Comparison of ENCODE assay signal across 9 cellular contexts in genomic region chr1:35448344-35448801, GRCh38.
A peak's percentile ranks its signal among the peaks of the same experiment; 100 is the strongest.
DNase-seq lines count a peak whose midpoint lies in the region; ATAC-seq, FAIRE-seq and TF ChIP-seq lines count a peak whose summit lies in the region.
"Had no signal": no experiment of that assay in that cellular context is flagged by ENCODE, and none has a peak within 500 bp of the region (broad histone marks: within the 10 kb centered on the region; RNA-seq: fewer than 3 reads in every experiment).

No MANE protein-coding gene starts in this region.

- DNase-seq in Right ventricle myocardium superior = no peak
- DNase-seq in Right ventricle myocardium inferior (ENCODE audit: missing footprints) = no peak
- no peak for DNase-seq in K562 (ENCODE audit: extremely low read depth in 1 of 4, low spot score in 3 of 4)
- DNase-seq in kidney epithelial cell (ENCODE audit: low read depth) = peak; percentile 51
- no peak for DNase-seq in vagina (ENCODE audit: extremely low spot score in 2 of 2)
- no peak for DNase-seq in NCI-H82 (lab: John Stamatoyannopoulos, UW)
- no peak for DNase-seq in neuronal stem cell (ENCODE audit: low spot score)
- no peak for DNase-seq in activated naive CD4-positive, alpha-beta T cell treated with anti-CD3 and anti-CD28 coated beads for 36 hours

- no peak overlapping the region for H3K4ac ChIP-seq in neuronal stem cell (ENCODE audit: low read length)

- no peak overlapping the region for H2BK120ac ChIP-seq in neuronal stem cell (ENCODE audit: low read depth, low read length)

- BruUV-seq in K562 (replicated peaks; lab: Mats Ljungman, UMichigan) = no TSS peak

- H4K8ac ChIP-seq in neuronal stem cell (ENCODE audit: low read depth, low read length) = no peak overlapping the region

- no peaks in the 10 kb centered on the region for H3K4me1 ChIP-seq in K562 (replicated peaks in 1 of 2; ENCODE audit: control insufficient read depth in 2 of 2, insufficient read depth in 2 of 2, low read length in 2 of 2)
- H3K4me1 ChIP-seq in vagina = peaks cover 29% of the 10 kb centered on the region
- no peaks in the 10 kb centered on the region for H3K4me1 ChIP-seq in neuronal stem cell (ENCODE audit: control insufficient read depth in 2 of 2, insufficient read depth in 1 of 2, low read depth in 1 of 2, low read length in 2 of 2)

- ATAC-seq in Right ventricle myocardium superior (ENCODE audit: poor library complexity) = peak; percentile 18
- no peak for ATAC-seq in Right ventricle myocardium inferior
- ATAC-seq in K562 = no peak

- TF ChIP-seq POLR2A in K562 (conservative IDR thresholded peaks at IDR 0.05) (no peak), vagina (IDR thresholded peaks at IDR 0.05) (no peak)

- H3K36me3 Mint-ChIP-seq in activated naive CD4-positive, alpha-beta T cell treated with anti-CD3 and anti-CD28 coated beads for 36 hours (ENCODE audit: low read depth) = peaks cover 6% of the 10 kb centered on the region

- no peak overlapping the region for H3K23ac ChIP-seq in neuronal stem cell (ENCODE audit: low read depth, low read length, poor library complexity)

- 70% methylated on average over 3 of the region's 3 CpGs for WGBS in K562 (ENCODE audit: insufficient coverage, low coverage, missing lambda C conversion rate)
- WGBS in neuronal stem cell (ENCODE audit: extremely low coverage in 2 of 2, insufficient read length in 2 of 2, insufficient replicate concordance in 1 of 2), 2 donors = no CpG with 5 or more reads among the region's 3 CpGs

- no peak overlapping the region for H3K27ac Mint-ChIP-seq in activated naive CD4-positive, alpha-beta T cell treated with anti-CD3 and anti-CD28 coated beads for 36 hours

- no peak overlapping the region for H2BK12ac ChIP-seq in neuronal stem cell (ENCODE audit: low read length)

- H3K79me1 ChIP-seq in neuronal stem cell (ENCODE audit: low read depth, low read length) = no peaks in the 10 kb centered on the region

- H3K9me3 ChIP-seq in K562 (replicated peaks; ENCODE audit: control insufficient read depth, insufficient read depth, low read depth, low read length) (no peaks in the 10 kb centered on the region), vagina (no peaks in the 10 kb centered on the region), neuronal stem cell (replicated peaks in 1 of 2; ENCODE audit: control insufficient read depth in 2 of 2, insufficient read depth in 1 of 2, low read depth in 1 of 2, low read length in 2 of 2) (no peaks in the 10 kb centered on the region)
- H3K9me3 ChIP-seq: BLaER1 had no signal

- intact Hi-C loops in Right ventricle myocardium superior (cut with DNase I) (no loop called here), Right ventricle myocardium inferior (cut with DNase I) (no loop called here), K562 (cut with micrococcal nuclease) (no loop called here), vagina (cut with DNase I) (no loop called here)
- intact Hi-C loops in activated naive CD4-positive, alpha-beta T cell treated with anti-CD3 and anti-CD28 coated beads for 36 hours (cut with micrococcal nuclease) = loop anchor here (10.0 kb wide), 1 partner anchor 584 kb away; no protein-coding TSS in a partner anchor

- no peak overlapping the region for H2AK5ac ChIP-seq in neuronal stem cell (ENCODE audit: low read depth, low read length)

- no peak overlapping the region for H4K91ac ChIP-seq in neuronal stem cell (ENCODE audit: low read depth, low read length, poor library complexity)

- H3K4me3 Mint-ChIP-seq in activated naive CD4-positive, alpha-beta T cell treated with anti-CD3 and anti-CD28 coated beads for 36 hours = no peak overlapping the region

- H3K27me3 Mint-ChIP-seq in activated naive CD4-positive, alpha-beta T cell treated with anti-CD3 and anti-CD28 coated beads for 36 hours (ENCODE audit: low read depth) = no peaks in the 10 kb centered on the region

- CTCF ChIA-PET in K562 (lab: Yijun Ruan, JAX; ENCODE audit: low intra/inter-chr PET ratio) = no interaction called here
- CTCF ChIA-PET in activated naive CD4-positive, alpha-beta T cell treated with anti-CD3 and anti-CD28 coated beads for 36 hours (lab: Charles Lee) = interaction anchor here (1.2 to 9.4 kb wide), 6 partner anchors 10 to 247 kb away, joined by 3 to 147 read pairs (median 48); partner anchors contain the start of genes KIAA0319L and NCDN

- no peak overlapping the region for H2BK15ac ChIP-seq in neuronal stem cell (ENCODE audit: low read length)

- H3K79me2 ChIP-seq in K562 (ENCODE audit: control insufficient read depth, insufficient read depth, low read length) = no peaks in the 10 kb centered on the region

- H2AFZ ChIP-seq in K562 (ENCODE audit: low read depth, low read length) (no peak overlapping the region), neuronal stem cell (ENCODE audit: low read length) (no peak overlapping the region)

- no peak overlapping the region for H3K4me3 ChIP-seq in K562
- no peak overlapping the region for H3K4me3 ChIP-seq in kidney epithelial cell (ENCODE audit: low read depth, low read length)
- H3K4me3 ChIP-seq in vagina = no peak overlapping the region
- H3K4me3 ChIP-seq in neuronal stem cell (ENCODE audit: low read length in 2 of 2) = no peak overlapping the region
- H3K4me3 ChIP-seq: BLaER1 had no signal

- no peak overlapping the region for H3K18ac ChIP-seq in neuronal stem cell (ENCODE audit: low read length)

- TF ChIP-seq EP300 in K562 (IDR thresholded peaks at IDR 0.05; ENCODE audit: low read length) = no peak

- H3K36me3 ChIP-seq in K562 (ENCODE audit: control insufficient read depth, insufficient read depth, low read length) = peaks cover 89% of the 10 kb centered on the region
- peaks cover 3% of the 10 kb centered on the region for H3K36me3 ChIP-seq in kidney epithelial cell (ENCODE audit: control insufficient read depth, insufficient read depth, low read length)
- peaks cover 0 to 30% of the 10 kb centered on the region in 2 donors for H3K36me3 ChIP-seq in vagina
- peaks cover 26 to 94% of the 10 kb centered on the region in 2 donors for H3K36me3 ChIP-seq in neuronal stem cell (replicated peaks in 1 of 2; ENCODE audit: control insufficient read depth in 2 of 2, insufficient read depth in 2 of 2, low read length in 2 of 2)

- H3K9me3 Mint-ChIP-seq in activated naive CD4-positive, alpha-beta T cell treated with anti-CD3 and anti-CD28 coated beads for 36 hours = no peaks in the 10 kb centered on the region

- POLR2A ChIA-PET in K562 (lab: Yijun Ruan, JAX) = interaction anchor here (0.6 to 1.2 kb wide), 3 partner anchors 87 to 286 kb away, joined by 3 read pairs; no protein-coding TSS in a partner anchor

- no peak overlapping the region for H2BK5ac ChIP-seq in neuronal stem cell (ENCODE audit: low read length)

- H3K4me1 Mint-ChIP-seq in activated naive CD4-positive, alpha-beta T cell treated with anti-CD3 and anti-CD28 coated beads for 36 hours (ENCODE audit: low read depth) = peaks cover 29% of the 10 kb centered on the region

- H3K4me2 ChIP-seq in K562 (ENCODE audit: insufficient read depth, low read length) (no peak overlapping the region), neuronal stem cell (ENCODE audit: insufficient read depth, low read length, poor library complexity, severe bottlenecking) (no peak overlapping the region)
- H3K4me2 ChIP-seq: BLaER1 had no signal

- H3K9ac ChIP-seq in K562 (ENCODE audit: insufficient read depth in 1 of 2, low read depth in 2 of 2, low read length in 2 of 2) (no peak overlapping the region), neuronal stem cell (ENCODE audit: low read depth, low read length, poor library complexity) (no peak overlapping the region)
- H3K9ac ChIP-seq: BLaER1 had no signal

- in situ Hi-C loops in K562 (cut with MboI) = loop anchor here (5.0 kb wide), 2 partner anchors 114 to 274 kb away; no protein-coding TSS in a partner anchor

- no peaks in the 10 kb centered on the region for H3K27me3 ChIP-seq in K562 (ENCODE audit: control insufficient read depth in 2 of 2, insufficient read depth in 2 of 2, low read length in 2 of 2)
- no peaks in the 10 kb centered on the region for H3K27me3 ChIP-seq in kidney epithelial cell (ENCODE audit: control insufficient read depth, insufficient read depth, low read length)
- H3K27me3 ChIP-seq in vagina = no peaks in the 10 kb centered on the region
- no peaks in the 10 kb centered on the region for H3K27me3 ChIP-seq in neuronal stem cell (ENCODE audit: control insufficient read depth in 3 of 3, insufficient read depth in 3 of 3, low read depth in 1 of 3, low read length in 3 of 3)
- H3K27me3 ChIP-seq: BLaER1 had no signal

- TF ChIP-seq CTCF in K562 (IDR thresholded peaks at IDR 0.05 in 2 of 3, conservative IDR thresholded peaks at IDR 0.05 in 1 of 3; ENCODE audit: insufficient read depth in 2 of 3, low read depth in 1 of 3, low read length in 3 of 3) (no peak), kidney epithelial cell (IDR thresholded peaks at IDR 0.05; ENCODE audit: insufficient read depth, low read length, poor library complexity, severe bottlenecking) (no peak), vagina (IDR thresholded peaks at IDR 0.05) (no peak)

- no peak for TF ChIP-seq RAD21 in K562 (CRISPR knock-in tag; conservative IDR thresholded peaks at IDR 0.05 in 1 of 2, IDR thresholded peaks at IDR 0.05 in 1 of 2)

- no peak for FAIRE-seq in K562 (lab: Jason Lieb, UNC)

- no peak overlapping the region for H3K14ac ChIP-seq in neuronal stem cell (ENCODE audit: low read length)

- H4K20me1 ChIP-seq in K562 (replicated peaks; ENCODE audit: control insufficient read depth, insufficient read depth, low read length) = no peaks in the 10 kb centered on the region
- H4K20me1 ChIP-seq: BLaER1 had no signal

- H3K27ac ChIP-seq in K562 (ENCODE audit: extremely low read depth, low read depth, low read length) (no peak overlapping the region), vagina (peak overlapping the region; percentile 52), neuronal stem cell (replicated peaks; ENCODE audit: low read length) (no peak overlapping the region)
- H3K27ac ChIP-seq: BLaER1 had no signal

- no peaks in the 10 kb centered on the region for H3K9me1 ChIP-seq in K562 (ENCODE audit: control insufficient read depth, insufficient read depth, low read length)

TF ChIP-seq in K562, 482 proteins besides CTCF, POLR2A, EP300 and RAD21 (continues in another document):
- TF ChIP-seq TARDBP (IDR thresholded peaks at IDR 0.05) (no peak), ZNF184 (CRISPR knock-in tag; IDR thresholded peaks at IDR 0.05) (no peak), CHD4 (IDR thresholded peaks at IDR 0.05; ENCODE audit: insufficient read depth, insufficient replicate concordance, low read depth, low read length, poor library complexity, severe bottlenecking) (no peak), CEBPB (tag; IDR thresholded peaks at IDR 0.05) (0 out of 2 replicates have a peak, but pooled peaks have one; percentile 17), ZNF12 (CRISPR knock-in tag; IDR thresholded peaks at IDR 0.05) (no peak), YY1 (IDR thresholded peaks at IDR 0.05; ENCODE audit: borderline replicate concordance in 1 of 3, control insufficient read depth in 1 of 3, extremely low read depth in 1 of 3, insufficient read depth in 3 of 3, insufficient read length in 1 of 3, insufficient replicate concordance in 2 of 3, low read depth in 1 of 3, low read length in 2 of 3) (no peak)
